In genomic region chr1:246566808-246567154, GRCh38 we compare ENCODE assay signal across 8 cellular contexts. TPM values are rescaled to one million over a fixed set of nuclear protein-coding genes. Genes with fewer than 3 reads are reported as not detected.
DNase-seq lines count a peak whose midpoint lies in the region; ATAC-seq, FAIRE-seq and TF ChIP-seq lines count a peak whose summit lies in the region.

No MANE protein-coding gene starts in this region.

- 4% methylated on average over 5 of the region's 16 CpGs; no CpG with 5 or more reads in 1 of the 2 experiments for WGBS in H1 (ENCODE audit: extremely low coverage in 1 of 2, insufficient coverage in 1 of 2, insufficient read length in 1 of 2, insufficient replicate concordance in 2 of 2, low coverage in 1 of 2, low lambda C conversion rate in 2 of 2, missing lambda C conversion rate in 1 of 2), 2 experiments

- no peak overlapping the region for H2BK20ac ChIP-seq in H1 (ENCODE audit: low read length)

- no peak overlapping the region for H3K4ac ChIP-seq in H1 (replicated peaks; ENCODE audit: insufficient read length, low read depth, low read length)

- H2BK120ac ChIP-seq in H1 (replicated peaks; ENCODE audit: low read depth, low read length) = no peak overlapping the region

- TF ChIP-seq POLR2A in H1 (IDR thresholded peaks at IDR 0.05; ENCODE audit: control extremely low read depth in 1 of 2, low read depth in 2 of 2, low read length in 2 of 2) (no peak; a peak in 1 of 3 replicates), uterus (IDR thresholded peaks at IDR 0.05) (no peak)

- POLR2A ChIA-PET in Panc1 (lab: Charles Lee) = no interaction called here
- POLR2A ChIA-PET in H1 (lab: Charles Lee; ENCODE audit: partially characterized antibody) = interaction anchor here (1.8 to 3.8 kb wide), 4 partner anchors 11 to 60 kb away, joined by 3 to 17 read pairs (median 7); partner anchors contain the start of gene SMYD3

- no peak for TF ChIP-seq RAD21 in H1 (IDR thresholded peaks at IDR 0.05 in 1 of 2, conservative IDR thresholded peaks at IDR 0.05 in 1 of 2; ENCODE audit: low read depth in 2 of 2, low read length in 2 of 2)

- BruUV-seq in Panc1 (replicated peaks; lab: Mats Ljungman, UMichigan) = no TSS peak

- no peak overlapping the region for H3K14ac ChIP-seq in H1 (ENCODE audit: insufficient read length)

- peak overlapping the region; percentile 38 to 84 (median 68) for H3K9ac ChIP-seq in H1 (replicated peaks in 1 of 4; ENCODE audit: extremely low read depth in 1 of 4, low read depth in 3 of 4, low read length in 3 of 4)
- H3K9ac ChIP-seq in muscle layer of colon (ENCODE audit: low read length) = peak overlapping the region; percentile 67

- peaks cover 0 to 2% of the 10 kb centered on the region in 2 experiments for H4K20me1 ChIP-seq in H1 (replicated peaks in 1 of 2; ENCODE audit: control insufficient read depth in 1 of 2, insufficient read depth in 2 of 2, low read length in 2 of 2)

- no peak overlapping the region for H2BK12ac ChIP-seq in H1 (ENCODE audit: low read depth, low read length)

- FAIRE-seq in H1 (lab: Jason Lieb, UNC) (no peak), RCC 7860 (lab: Jason Lieb, UNC) (no peak)

- H3K23me2 ChIP-seq in H1 (ENCODE audit: low read depth, low read length) = no peaks in the 10 kb centered on the region

- in situ Hi-C loops in Panc1 (cut with HindIII; ENCODE audit: low pct_unique_long_range_greater_than_20kb, low sequenced_read_pairs) = no loop called here

- peak overlapping the region; percentile 60 to 72 for H3K4me2 ChIP-seq in H1 (ENCODE audit: insufficient read depth in 1 of 2, low read depth in 2 of 2, low read length in 2 of 2)

- H3K56ac ChIP-seq in H1 (replicated peaks; ENCODE audit: insufficient read length, low read depth, low read length) = no peak overlapping the region

- H4K91ac ChIP-seq in H1 (replicated peaks; ENCODE audit: insufficient read length, low read length) = no peak overlapping the region

- TF ChIP-seq CTCF in Panc1 (IDR thresholded peaks at IDR 0.05) (no peak), H1 (IDR thresholded peaks at IDR 0.05; ENCODE audit: control extremely low read depth in 1 of 3, insufficient read depth in 1 of 3, low read depth in 1 of 3, low read length in 3 of 3) (no peak), uterus (IDR thresholded peaks at IDR 0.05) (no peak)

- H3K27ac ChIP-seq in Panc1 (ENCODE audit: low read length) = peak overlapping the region; percentile 88
- H3K27ac ChIP-seq in H1 (ENCODE audit: low read depth, low read length) = peak overlapping the region; percentile 57
- peak overlapping the region; percentile 95 for H3K27ac ChIP-seq in muscle layer of colon (ENCODE audit: low read depth, low read length)
- H3K27ac ChIP-seq in uterus = peak overlapping the region; percentile 91 to 92

- intact Hi-C loops in Panc1 (cut with micrococcal nuclease; ENCODE audit: unreplicated experiment) = loop anchor here (5.0 kb wide), 1 partner anchor 1734 kb away; no protein-coding TSS in a partner anchor
- intact Hi-C loops in uterus (cut with DNase I; ENCODE audit: low total_unique reads) = loop anchor here (10.0 kb wide), 1 partner anchor 128 kb away; no protein-coding TSS in a partner anchor

- no peaks in the 10 kb centered on the region for H3K27me3 ChIP-seq in Panc1 (ENCODE audit: control insufficient read depth, insufficient read depth, low read length)
- no peaks in the 10 kb centered on the region for H3K27me3 ChIP-seq in H1 (replicated peaks in 1 of 4; ENCODE audit: control insufficient read depth in 3 of 4, extremely low read depth in 1 of 4, insufficient read depth in 3 of 4, low read length in 3 of 4)
- H3K27me3 ChIP-seq in muscle layer of colon (ENCODE audit: control insufficient read depth in 1 of 2, insufficient read depth in 2 of 2, low read length in 2 of 2) = no peaks in the 10 kb centered on the region
- no peaks in the 10 kb centered on the region for H3K27me3 ChIP-seq in uterus

- H2AK5ac ChIP-seq in H1 (ENCODE audit: low read depth, low read length) = no peak overlapping the region

- no peak overlapping the region for H2BK15ac ChIP-seq in H1 (ENCODE audit: low read length)

- H3K79me2 ChIP-seq in H1 (ENCODE audit: control insufficient read depth in 1 of 2, insufficient read depth in 2 of 2, low read length in 2 of 2) = peaks cover 7 to 75% of the 10 kb centered on the region in 2 experiments

- H3K36me3 ChIP-seq in Panc1 (ENCODE audit: control insufficient read depth, insufficient read depth, low read length) (no peaks in the 10 kb centered on the region; the same call in none of the 2 replicates), H1 (ENCODE audit: control insufficient read depth in 2 of 4, insufficient read depth in 4 of 4, low read length in 3 of 4) (peaks cover 0 to 8% (median 3%) of the 10 kb centered on the region in 4 experiments; a peak in 2 of 8 replicates), muscle layer of colon (ENCODE audit: insufficient read depth, low read length) (peaks cover 3% of the 10 kb centered on the region), uterus (no peaks in the 10 kb centered on the region)

- H3K4me3 ChIP-seq in Panc1 (ENCODE audit: low read depth in 2 of 2, low read length in 2 of 2) = peak overlapping the region; percentile 69 to 100
- peak overlapping the region; percentile 81 to 98 (median 96) for H3K4me3 ChIP-seq in H1 (ENCODE audit: extremely low read depth in 1 of 4, insufficient read depth in 2 of 4, low read depth in 3 of 4, low read length in 4 of 4)
- H3K4me3 ChIP-seq in muscle layer of colon (ENCODE audit: low read depth in 1 of 2, low read length in 2 of 2) = peak overlapping the region; percentile 92 to 100
- H3K4me3 ChIP-seq in uterus = peak overlapping the region; percentile 66 to 75

- no peak overlapping the region for H3K23ac ChIP-seq in H1 (ENCODE audit: insufficient read length)

- H3K18ac ChIP-seq in H1 (ENCODE audit: extremely low read depth, low read length) = no peak overlapping the region

- H3K9me3 ChIP-seq in Panc1 (ENCODE audit: control insufficient read depth, insufficient read depth, low read depth, low read length) (no peaks in the 10 kb centered on the region), H1 (ENCODE audit: insufficient read depth in 2 of 2, low read depth in 1 of 2, low read length in 1 of 2) (no peaks in the 10 kb centered on the region), muscle layer of colon (ENCODE audit: low read length) (no peaks in the 10 kb centered on the region), uterus (no peaks in the 10 kb centered on the region)

- ATAC-seq in HG02840 (IDR thresholded peaks at IDR 0.05; ENCODE audit: low FRiP score, unreplicated experiment) = peak; percentile 14
- ATAC-seq in Panc1 = peak; percentile 35

- peak overlapping the region; percentile 95 for H2AFZ ChIP-seq in H1 (ENCODE audit: low read length)

- DNase-seq in stimulated activated CD4-positive, alpha-beta T cell treated with anti-CD3 and anti-CD28 coated beads, TNF-alpha, amount 100 ng/mL, for 24 hours (ENCODE audit: low read depth in 3 of 3) = peak in 2 of 3 experiments; percentile 20 to 27
- DNase-seq in stimulated activated CD4-positive, alpha-beta T cell treated with anti-CD3 and anti-CD28 coated beads, Interleukin-2, amount 100 ng/mL, for 24 hours = no peak
- no peak for DNase-seq in Panc1 (ENCODE audit: low read depth, low spot score)
- DNase-seq in H1 (ENCODE audit: low read depth in 1 of 2, low spot score in 2 of 2) = no peak
- DNase-seq in uterus = no peak
- no peak for DNase-seq in RCC 7860 (ENCODE audit: low spot score)

- peak overlapping the region; percentile 69 for H4K5ac ChIP-seq in H1 (ENCODE audit: insufficient read length, low read depth, low read length)

- H3K79me1 ChIP-seq in H1 (ENCODE audit: low read depth, low read length) = no peaks in the 10 kb centered on the region; the same call in 1 of the 2 replicates

- no peak for TF ChIP-seq EP300 in H1 (IDR thresholded peaks at IDR 0.05; ENCODE audit: borderline replicate concordance in 1 of 2, low read depth in 2 of 2, low read length in 2 of 2)

- CTCF ChIA-PET in Panc1 (lab: Charles Lee) (no interaction called here), H1 (lab: Charles Lee; ENCODE audit: partially characterized antibody) (interaction anchor here (0.6 to 1.8 kb wide), 4 partner anchors 12 to 1368 kb away, joined by 3 to 7 read pairs (median 4); no protein-coding TSS in a partner anchor)

- H2BK5ac ChIP-seq in H1 (ENCODE audit: low read depth, low read length) = peak overlapping the region; percentile 90; the same call in 1 of the 2 replicates

- peak overlapping the region; percentile 87 for H4K8ac ChIP-seq in H1 (ENCODE audit: extremely low read depth, insufficient read depth, low read length)

- H3K4me1 ChIP-seq in Panc1 (ENCODE audit: control insufficient read depth, insufficient read depth, low read length) = peaks cover 24% of the 10 kb centered on the region
- H3K4me1 ChIP-seq in H1 (replicated peaks in 1 of 4; ENCODE audit: control insufficient read depth in 3 of 4, insufficient read depth in 4 of 4, low read length in 3 of 4) = peaks cover 0 to 5% (median 2%) of the 10 kb centered on the region in 4 experiments; a peak in 2 of 7 replicates
- peaks cover 41% of the 10 kb centered on the region for H3K4me1 ChIP-seq in muscle layer of colon (ENCODE audit: insufficient read depth, low read length)
- H3K4me1 ChIP-seq in uterus = peaks cover 0 to 13% of the 10 kb centered on the region in 2 donors

RNA-seq across cellular contexts. Expression of gene CNST, which starts 0.5 kb away (rescaled TPM):
- total RNA-seq in Panc1 (2021; ENCODE audit: unreplicated experiment) (18.5 TPM), uterus (10 to 100 TPM; 19.7 to 31.0 (median 29.2) TPM)
- 10.6 TPM for polyA plus RNA-seq in Panc1 (2012; ENCODE audit: insufficient read length)
- 21.3 TPM in 2 replicates for total RNA-seq in H1 (2021; fragmentation: NEBNext Ultra II Directional; extraction: Animal tissue kit (Norgen Biotek cat#: 25700))
- polyA plus RNA-seq in H1 (2011; rRNA removed) = 3.5 and 5.3 TPM in 2 replicates
- polyA plus RNA-seq in H1 (2011; cell fraction: cytosol; rRNA removed) = 6.3 TPM
- polyA plus RNA-seq in H1 (2011; cell fraction: nucleus; rRNA removed) = 5.5 TPM
- 7.6 to 12.5 TPM (median 10.6 TPM) in 4 replicates for polyA plus RNA-seq in H1 (2012, experiment 1 of 2)
- polyA plus RNA-seq in H1 (2012, experiment 2 of 2) = 0.63 TPM
- 9.6 TPM for polyA plus RNA-seq in H1 (2013, experiment 1 of 2)
- 11.0 TPM for polyA plus RNA-seq in H1 (2013, experiment 2 of 2)
- polyA minus RNA-seq in H1 (2011; rRNA and poly(A)+ RNA removed) = 22.7 and 26.2 TPM in 2 replicates
- 11.8 TPM for polyA minus RNA-seq in H1 (2011; cell fraction: cytosol; rRNA and poly(A)+ RNA removed)
- polyA minus RNA-seq in H1 (2011; cell fraction: nucleus; rRNA and poly(A)+ RNA removed) = 16.9 TPM

RNA-seq across cellular contexts. Expression of gene TFB2M, which starts 0.7 kb away (rescaled TPM):
- total RNA-seq in Panc1 (2021; ENCODE audit: unreplicated experiment) = 21.0 TPM
- polyA plus RNA-seq in Panc1 (2012; ENCODE audit: insufficient read length) = 13.8 TPM
- 20.5 and 22.0 TPM in 2 replicates for total RNA-seq in H1 (2021; fragmentation: NEBNext Ultra II Directional; extraction: Animal tissue kit (Norgen Biotek cat#: 25700))
- polyA plus RNA-seq in H1 (2011; rRNA removed) = 6.9 and 10.4 TPM in 2 replicates
- polyA plus RNA-seq in H1 (2011; cell fraction: cytosol; rRNA removed) = 14.1 TPM
- polyA plus RNA-seq in H1 (2011; cell fraction: nucleus; rRNA removed) = 7.5 TPM
- 11.9 to 20.8 TPM (median 14.0 TPM) in 4 replicates for polyA plus RNA-seq in H1 (2012, experiment 1 of 2)
- polyA plus RNA-seq in H1 (2012, experiment 2 of 2) = 2.5 TPM
- 16.2 TPM for polyA plus RNA-seq in H1 (2013, experiment 1 of 2)
- polyA plus RNA-seq in H1 (2013, experiment 2 of 2) = 16.4 TPM
- polyA minus RNA-seq in H1 (2011; rRNA and poly(A)+ RNA removed) = 6.2 and 7.3 TPM in 2 replicates
- 6.2 TPM for polyA minus RNA-seq in H1 (2011; cell fraction: cytosol; rRNA and poly(A)+ RNA removed)
- polyA minus RNA-seq in H1 (2011; cell fraction: nucleus; rRNA and poly(A)+ RNA removed) = 9.0 TPM
- 10 to 100 TPM in 1 of 4 donors, 1 to 10 TPM in 3; 3.5 to 25.0 (median 8.8) TPM for total RNA-seq in uterus

RNA-seq across cellular contexts. Expression of gene SMYD3, which starts 59.7 kb away (rescaled TPM):
- total RNA-seq in Panc1 (2021; ENCODE audit: unreplicated experiment) (17.4 TPM), uterus (10 to 100 TPM; 10.5 to 36.4 (median 22.5) TPM)
- 16.6 TPM for polyA plus RNA-seq in Panc1 (2012; ENCODE audit: insufficient read length)
- 25.0 and 25.4 TPM in 2 replicates for total RNA-seq in H1 (2021; fragmentation: NEBNext Ultra II Directional; extraction: Animal tissue kit (Norgen Biotek cat#: 25700))
- 16.3 and 17.3 TPM in 2 replicates for polyA plus RNA-seq in H1 (2011; rRNA removed)
- polyA plus RNA-seq in H1 (2011; cell fraction: cytosol; rRNA removed) = 28.1 TPM
- 18.4 TPM for polyA plus RNA-seq in H1 (2011; cell fraction: nucleus; rRNA removed)
- polyA plus RNA-seq in H1 (2012, experiment 1 of 2) = 23.3 to 29.6 TPM (median 27.3 TPM) in 4 replicates
- polyA plus RNA-seq in H1 (2012, experiment 2 of 2) = 8.5 TPM
- 26.2 TPM for polyA plus RNA-seq in H1 (2013, experiment 1 of 2)
- 27.2 TPM for polyA plus RNA-seq in H1 (2013, experiment 2 of 2)
- polyA minus RNA-seq in H1 (2011; rRNA and poly(A)+ RNA removed) = 26.2 and 27.1 TPM in 2 replicates
- polyA minus RNA-seq in H1 (2011; cell fraction: cytosol; rRNA and poly(A)+ RNA removed) = 21.1 TPM
- 60.0 TPM for polyA minus RNA-seq in H1 (2011; cell fraction: nucleus; rRNA and poly(A)+ RNA removed)

Comparison
In these comparisons a context has a peak if more than half of its experiments do, and no peak if none do; other contexts are left out.
1. DNase-seq: peak in stimulated activated CD4-positive, alpha-beta T cell treated with anti-CD3 and anti-CD28 coated beads, TNF-alpha, amount 100 ng/mL, for 24 hours (2 of 3); none in stimulated activated CD4-positive, alpha-beta T cell treated with anti-CD3 and anti-CD28 coated beads, Interleukin-2, amount 100 ng/mL, for 24 hours (0 of 2), Panc1 (single experiment), H1 (0 of 2), uterus (0 of 2) and RCC 7860 (single experiment).
2. Peak in every context shown above with its lines, with median percentiles within 50 percentile points of each other: H3K27ac ChIP-seq and H3K4me3 ChIP-seq.